In genomic region chr2:73112913-73113633, GRCh38 we compare ENCODE assay signal across 8 cellular contexts. TPM values are rescaled to one million over a fixed set of nuclear protein-coding genes. Genes with fewer than 3 reads are reported as not detected.
DNase-seq lines count a peak whose midpoint lies in the region; ATAC-seq and TF ChIP-seq lines count a peak whose summit lies in the region.

Gene RAB11FIP5 (minus strand): TSS chr2:73112948. CDS start chr2:73112777, 171 bp downstream.

- 1% methylated on average over 22 to 53 of the region's 88 CpGs for WGBS in tibial nerve, 2 donors

- intact Hi-C loops in left ventricle myocardium inferior (cut with micrococcal nuclease): no loop called here
- intact Hi-C loops in posterior vena cava (cut with DNase I): loop anchor here in 1 of 2 donors (1.0 kb wide), 1 partner anchor 25 kb away; no protein-coding TSS in a partner anchor

- TF ChIP-seq CTCF in Loucy (conservative IDR thresholded peaks at IDR 0.05; ENCODE audit: low read length) (no peak), left ventricle myocardium inferior (IDR thresholded peaks at IDR 0.05; ENCODE audit: borderline replicate concordance) (peak; percentile 4), tibial nerve (IDR thresholded peaks at IDR 0.05) (no peak)

- H3K27me3 ChIP-seq in Loucy (ENCODE audit: insufficient read depth, low read length, poor library complexity, severe bottlenecking) (no peaks in the 10 kb centered on the region), left ventricle myocardium inferior (ENCODE audit: low read depth) (no peaks in the 10 kb centered on the region), tibial nerve (no peaks in the 10 kb centered on the region)

- H3K9me3 ChIP-seq in Loucy (ENCODE audit: insufficient read depth, low read depth, low read length): no peaks in the 10 kb centered on the region
- no peaks in the 10 kb centered on the region for H3K9me3 ChIP-seq in left ventricle myocardium inferior (replicated peaks)
- H3K9me3 ChIP-seq in tibial nerve: no peaks in the 10 kb centered on the region

- H3K36me3 Mint-ChIP-seq in T-helper 2 cell treated with Interferon-gamma antibody and Interleukin-4, amounts not matched to agents 5 μg/mL and 100 μg/mL, for 36 hours (ENCODE audit: low read depth): no peaks in the 10 kb centered on the region

- H3K4me2 ChIP-seq in Loucy (ENCODE audit: low read depth, low read length, poor library complexity, severe bottlenecking): peak within 1 kb of the TSS; percentile 79

- no peaks in the 10 kb centered on the region for H4K20me1 ChIP-seq in Loucy (ENCODE audit: insufficient read depth, low read length, poor library complexity, severe bottlenecking)

- peak; percentile 71 for ATAC-seq in GM21786 (IDR thresholded peaks at IDR 0.05; ENCODE audit: unreplicated experiment)

- TF ChIP-seq EP300 in tibial nerve (IDR thresholded peaks at IDR 0.05): peak in 1 of 2 donors; percentile 52

- 0 out of 2 replicates have a peak, but pooled peaks cover 6% of the 10 kb centered on the region for H3F3A ChIP-seq in Loucy (ENCODE audit: low read depth)

- H3K27ac ChIP-seq in left ventricle myocardium inferior (replicated peaks) (peak within 1 kb of the TSS; percentile 83), tibial nerve (peak within 1 kb of the TSS; percentile 85 to 92 (median 89))

- H3K79me2 ChIP-seq in Loucy (ENCODE audit: insufficient read depth, low read length): peaks cover 18% of the 10 kb centered on the region; the same call in 1 of the 2 replicates

- H3K4me1 ChIP-seq in Loucy (ENCODE audit: insufficient read depth, low read length, poor library complexity, severe bottlenecking): peaks cover 41% of the 10 kb centered on the region
- H3K4me1 ChIP-seq in left ventricle myocardium inferior: peaks cover 46% of the 10 kb centered on the region
- peaks cover 0 to 46% (median 10%) of the 10 kb centered on the region in 4 donors for H3K4me1 ChIP-seq in tibial nerve

- H3K36me3 ChIP-seq in Loucy (ENCODE audit: insufficient read depth, low read length) (no peaks in the 10 kb centered on the region), left ventricle myocardium inferior (no peaks in the 10 kb centered on the region), tibial nerve (no peaks in the 10 kb centered on the region)

- H3K9me3 Mint-ChIP-seq in T-helper 2 cell treated with Interferon-gamma antibody and Interleukin-4, amounts not matched to agents 5 μg/mL and 100 μg/mL, for 36 hours: no peaks in the 10 kb centered on the region

- H3K27ac Mint-ChIP-seq in T-helper 2 cell treated with Interferon-gamma antibody and Interleukin-4, amounts not matched to agents 5 μg/mL and 100 μg/mL, for 36 hours: peak within 1 kb of the TSS; percentile 74

- peak within 1 kb of the TSS; percentile 82 for H3K4me3 Mint-ChIP-seq in T-helper 2 cell treated with Interferon-gamma antibody and Interleukin-4, amounts not matched to agents 5 μg/mL and 100 μg/mL, for 36 hours

- peak within 1 kb of the TSS; percentile 74 for H3K9ac ChIP-seq in Loucy (ENCODE audit: low read depth, low read length, poor library complexity, severe bottlenecking)

- H2AFZ ChIP-seq in Loucy (ENCODE audit: low read length): peak within 1 kb of the TSS; percentile 99

- no peaks in the 10 kb centered on the region for H3K9me2 ChIP-seq in Loucy (replicated peaks; ENCODE audit: low read depth, low read length)

- peak in 1 of 2 donors; percentile 50 for TF ChIP-seq POLR2A in tibial nerve (IDR thresholded peaks at IDR 0.05)

- H3K4me3 ChIP-seq in Loucy (ENCODE audit: low read length, poor library complexity, severe bottlenecking) (peak within 1 kb of the TSS; percentile 83), left ventricle myocardium inferior (peak within 1 kb of the TSS; percentile 96), tibial nerve (peak within 1 kb of the TSS; percentile 57 to 92 (median 87))

- DNase-seq in DMS153 treated with DMSO at 0.1 percent for 48 hours (lab: John Stamatoyannopoulos, UW; ENCODE audit: unreplicated experiment): peak; percentile 28
- peak; percentile 82 for DNase-seq in T-helper 2 cell treated with Interferon-gamma antibody and Interleukin-4, amounts not matched to agents 5 μg/mL and 100 μg/mL, for 36 hours (ENCODE audit: low spot score)
- peak in 54 of 58 donors; percentile 17 to 86 (median 65) for DNase-seq in anterior cingulate cortex (lab: John Stamatoyannopoulos, UW)
- DNase-seq in left ventricle myocardium inferior: peak; percentile 76
- peak; percentile 91 for DNase-seq in posterior vena cava (ENCODE audit: low spot score)
- DNase-seq in tibial nerve (ENCODE audit: low spot score in 2 of 2): peak; percentile 45 to 48

- peaks cover 24% of the 10 kb centered on the region for H3K27me3 Mint-ChIP-seq in T-helper 2 cell treated with Interferon-gamma antibody and Interleukin-4, amounts not matched to agents 5 μg/mL and 100 μg/mL, for 36 hours (ENCODE audit: low read depth)

- peaks cover 19% of the 10 kb centered on the region for H3K4me1 Mint-ChIP-seq in T-helper 2 cell treated with Interferon-gamma antibody and Interleukin-4, amounts not matched to agents 5 μg/mL and 100 μg/mL, for 36 hours (ENCODE audit: low read depth)

RNA-seq across cellular contexts. Expression of gene RAB11FIP5, which starts in this region (rescaled TPM):
- total RNA-seq in left ventricle myocardium inferior (21.8 TPM), posterior vena cava (10 to 100 TPM; 29.3 to 39.2 TPM), tibial nerve (10 to 100 TPM; 35.7 to 40.4 (median 39.4) TPM)

Comparison
In these comparisons a context has a peak if more than half of its experiments do, and no peak if none do; other contexts are left out.
1. Peak in every context shown above with its lines: DNase-seq, ATAC-seq, H3K4me3 ChIP-seq and H3K27ac ChIP-seq.
2. DNase-seq: peak in every context shown above with its lines; median percentile 91 in posterior vena cava; 82 in T-helper 2 cell treated with Interferon-gamma antibody and Interleukin-4, amounts not matched to agents 5 μg/mL and 100 μg/mL, for 36 hours; 76 in left ventricle myocardium inferior; 65 in anterior cingulate cortex; 46 in tibial nerve; 28 in DMS153 treated with DMSO at 0.1 percent for 48 hours.